In genomic region chr6:69936674-69937363, GRCh38 we compare ENCODE assay signal across 18 cellular contexts.
DNase-seq lines count a peak whose midpoint lies in the region; ATAC-seq, FAIRE-seq and TF ChIP-seq lines count a peak whose summit lies in the region.
"Had no signal": no experiment of that assay in that cellular context is flagged by ENCODE, and none has a peak within 500 bp of the region (broad histone marks: within the 10 kb centered on the region; RNA-seq: fewer than 3 reads in every experiment).

No MANE protein-coding gene starts in this region.

- H3K9me3 Mint-ChIP-seq in type B pancreatic cell: no peaks in the 10 kb centered on the region

- no peaks in the 10 kb centered on the region for H3K9me3 ChIP-seq in ascending aorta
- no peaks in the 10 kb centered on the region for H3K9me3 ChIP-seq in psoas muscle
- H3K9me3 ChIP-seq: ovary had no signal

- no peaks in the 10 kb centered on the region for H3K4me1 Mint-ChIP-seq in type B pancreatic cell (ENCODE audit: unreplicated experiment)
- H3K4me1 Mint-ChIP-seq: CD4-positive, CD25-positive, alpha-beta regulatory T cell had no signal

- H3K27me3 ChIP-seq in ascending aorta (no peaks in the 10 kb centered on the region), psoas muscle (ENCODE audit: insufficient read depth in 3 of 3, low read length in 2 of 3) (no peaks in the 10 kb centered on the region)
- H3K27me3 ChIP-seq: ovary had no signal

- H3K4me1 ChIP-seq in ascending aorta: no peaks in the 10 kb centered on the region
- peaks cover 42% of the 10 kb centered on the region for H3K4me1 ChIP-seq in psoas muscle

- TF ChIP-seq CTCF in ascending aorta (IDR thresholded peaks at IDR 0.05) (no peak), psoas muscle (IDR thresholded peaks at IDR 0.05) (no peak), type B pancreatic cell (conservative IDR thresholded peaks at IDR 0.05) (no peak)

- H3K36me3 ChIP-seq in ascending aorta (no peaks in the 10 kb centered on the region), psoas muscle (ENCODE audit: insufficient read depth in 1 of 2, low read depth in 1 of 2) (no peaks in the 10 kb centered on the region)
- H3K36me3 ChIP-seq: ovary had no signal

- ATAC-seq in psoas muscle (peak; percentile 81 to 90 (median 86)), GM18861 (IDR thresholded peaks at IDR 0.05; ENCODE audit: unreplicated experiment) (no peak), GM21737 (IDR thresholded peaks at IDR 0.05; ENCODE audit: unreplicated experiment) (no peak)
- ATAC-seq: activated CD4-positive, CD25-positive, alpha-beta regulatory T cell treated with anti-CD3 and anti-CD28 coated beads, Interleukin-2, amount 50 U/mL, for 24 hours; stimulated activated naive CD8-positive, alpha-beta T cell treated with anti-CD3 and anti-CD28 coated beads, Interleukin-15, Interleukin-2, amounts not matched to agents 100 U/mL and 50 U/mL, for 24 hours had no signal

- H3K4me3 Mint-ChIP-seq in type B pancreatic cell: no peak overlapping the region
- H3K4me3 Mint-ChIP-seq: CD4-positive, CD25-positive, alpha-beta regulatory T cell had no signal

- no peaks in the 10 kb centered on the region for H3K36me3 Mint-ChIP-seq in type B pancreatic cell
- H3K36me3 Mint-ChIP-seq: CD4-positive, CD25-positive, alpha-beta regulatory T cell had no signal

- intact Hi-C loops in ascending aorta (cut with DNase I) (loop anchor here (2.0 to 5.0 kb wide), 2 partner anchors 70 to 140 kb away; partner anchors contain the start of genes COL19A1 and LMBRD1), psoas muscle (cut with DNase I) (no loop called here)

- FAIRE-seq in GM18507 (lab: Jason Lieb, UNC): peak; percentile 33

- H3K27me3 Mint-ChIP-seq in type B pancreatic cell: no peaks in the 10 kb centered on the region

- H3K27ac ChIP-seq in ascending aorta (peak overlapping the region; percentile 41 to 42), psoas muscle (peak overlapping the region; percentile 63)
- H3K27ac ChIP-seq: KMS-11, ovary had no signal

- H3K4me3 ChIP-seq in ascending aorta (no peak overlapping the region), psoas muscle (no peak overlapping the region)
- H3K4me3 ChIP-seq: ovary had no signal

- no peak overlapping the region for H3K27ac Mint-ChIP-seq in type B pancreatic cell
- H3K27ac Mint-ChIP-seq: CD4-positive, CD25-positive, alpha-beta regulatory T cell had no signal

- DNase-seq in GM18507 (ENCODE audit: extremely low spot score, insufficient read length, low read depth): no peak
- DNase-seq in ascending aorta (ENCODE audit: low spot score in 2 of 2): peak in 1 of 2 donors; percentile 65
- peak; percentile 10 for DNase-seq in fibroblast of the conjunctiva (ENCODE audit: low read depth)
- DNase-seq in psoas muscle: no peak
- no peak for DNase-seq in type B pancreatic cell (ENCODE audit: extremely low spot score, unreplicated experiment)
- no peak for DNase-seq in stimulated activated CD4-positive, alpha-beta T cell treated with anti-CD3 and anti-CD28 coated beads, Interleukin-4, amount 100 ng/mL, for 24 hours
- DNase-seq: activated T-cell treated with anti-CD3 and anti-CD28 coated beads, Interleukin-2, amount 50 U/mL, for 1 hour; aorta; CD4-positive, CD25-positive, alpha-beta regulatory T cell; GDM1; NCI-H2029 treated with DMSO at 0.1 percent for 48 hours; ovary; stimulated activated CD4-positive, alpha-beta T cell treated with anti-CD3 and anti-CD28 coated beads, Interleukin-4, amount 100 ng/mL, for 4 hours; stimulated activated naive CD8-positive, alpha-beta T cell treated with anti-CD3 and anti-CD28 coated beads, Interleukin-15, Interleukin-2, amounts not matched to agents 100 U/mL and 50 U/mL, for 24 hours had no signal

Comparison
In these comparisons a context has a peak if more than half of its experiments do, and no peak if none do; other contexts are left out.
1. ATAC-seq: peak in psoas muscle (4 of 4); none in GM18861 (single experiment) and GM21737 (single experiment).